Comparison of ENCODE assay signal across 26 cellular contexts in the genomic region with DNA sequence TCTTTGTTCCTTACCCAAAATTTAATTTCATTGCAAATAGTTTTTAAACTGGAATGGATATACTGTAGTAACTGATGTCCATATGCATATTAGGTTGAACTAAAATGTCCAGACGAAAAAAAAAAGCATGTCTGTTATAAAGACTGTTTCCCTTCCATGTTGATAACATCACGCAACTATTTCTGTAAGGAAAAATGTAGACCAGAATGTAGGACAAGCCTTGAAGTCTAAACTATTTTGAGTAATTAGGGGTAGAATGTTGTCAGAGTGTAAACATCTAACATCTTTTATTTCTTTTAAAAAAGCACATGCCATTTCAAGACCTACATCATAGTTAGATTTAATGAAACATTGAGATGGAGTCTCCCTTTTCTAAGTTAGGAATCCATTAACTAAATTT.
"Had no signal": no experiment of that assay in that cellular context is flagged by ENCODE, and none has a peak within 500 bp of the region (broad histone marks: within the 10 kb centered on the region; RNA-seq: fewer than 3 reads in every experiment).

No MANE protein-coding gene starts in this region.

- ATAC-seq: lower lobe of right lung; naive thymus-derived CD8-positive, alpha-beta T cell; pancreas; right cardiac atrium; sciatic nerve; stimulated activated memory B cell treated with anti-CD40 and anti-IgM and Interleukin-4, amounts not matched to agents 10 μg/mL and 1 μg/mL and 100 μg/mL, for 72 hours; stimulated activated naive CD8-positive, alpha-beta T cell treated with anti-CD3 and anti-CD28 coated beads, Interleukin-15, amount 100 ng/mL, for 72 hours had no signal

- H3K9me3 Mint-ChIP-seq: naive thymus-derived CD8-positive, alpha-beta T cell; nephron; neural crest cell; stimulated activated memory B cell treated with anti-CD40 and anti-IgM and Interleukin-4, amounts not matched to agents 10 μg/mL and 1 μg/mL and 100 μg/mL, for 72 hours; stimulated activated naive CD8-positive, alpha-beta T cell treated with anti-CD3 and anti-CD28 coated beads, Interleukin-15, amount 100 ng/mL, for 72 hours; type B pancreatic cell had no signal

- H3K4me1 ChIP-seq: lower lobe of right lung, pancreas, prostate gland, uterus had no signal

- H3K4me1 Mint-ChIP-seq: naive thymus-derived CD8-positive, alpha-beta T cell; nephron; neural crest cell; stimulated activated memory B cell treated with anti-CD40 and anti-IgM and Interleukin-4, amounts not matched to agents 10 μg/mL and 1 μg/mL and 100 μg/mL, for 72 hours; stimulated activated naive CD8-positive, alpha-beta T cell treated with anti-CD3 and anti-CD28 coated beads, Interleukin-15, amount 100 ng/mL, for 72 hours had no signal

- H3K27ac ChIP-seq: lower lobe of right lung, pancreas, prostate gland, skin epidermis, tibial nerve had no signal

- H3K4me3 ChIP-seq: pancreas, prostate gland, skin epidermis, tibial nerve, uterus had no signal

- H3K36me3 Mint-ChIP-seq: naive thymus-derived CD8-positive, alpha-beta T cell; stimulated activated memory B cell treated with anti-CD40 and anti-IgM and Interleukin-4, amounts not matched to agents 10 μg/mL and 1 μg/mL and 100 μg/mL, for 72 hours; type B pancreatic cell had no signal

- H3K4me3 Mint-ChIP-seq: naive thymus-derived CD8-positive, alpha-beta T cell; nephron; neural crest cell; stimulated activated memory B cell treated with anti-CD40 and anti-IgM and Interleukin-4, amounts not matched to agents 10 μg/mL and 1 μg/mL and 100 μg/mL, for 72 hours; stimulated activated naive CD8-positive, alpha-beta T cell treated with anti-CD3 and anti-CD28 coated beads, Interleukin-15, amount 100 ng/mL, for 72 hours; type B pancreatic cell had no signal

- H3K27ac Mint-ChIP-seq: naive thymus-derived CD8-positive, alpha-beta T cell; nephron; stimulated activated memory B cell treated with anti-CD40 and anti-IgM and Interleukin-4, amounts not matched to agents 10 μg/mL and 1 μg/mL and 100 μg/mL, for 72 hours; stimulated activated naive CD8-positive, alpha-beta T cell treated with anti-CD3 and anti-CD28 coated beads, Interleukin-15, amount 100 ng/mL, for 72 hours; type B pancreatic cell had no signal

- DNase-seq: islet precursor cell; lower lobe of right lung; mammary epithelial cell; mesenchymal stem cell; naive thymus-derived CD8-positive, alpha-beta T cell; nucleus accumbens; pancreas; posterior cingulate gyrus; retina; right cardiac atrium; stimulated activated CD4-positive, alpha-beta T cell treated with anti-CD3 and anti-CD28 coated beads, Interleukin-1b, Interleukin-23, amount 100 ng/mL, for 48 hours; stimulated activated CD4-positive, alpha-beta T cell treated with anti-CD3 and anti-CD28 coated beads, Interleukin-2, amount 100 ng/mL, for 48 hours; stimulated activated CD4-positive, alpha-beta T cell treated with anti-CD3 and anti-CD28 coated beads, Interleukin-4, amount 100 ng/mL, for 4 hours; stimulated activated CD8-positive, alpha-beta memory T cell treated with anti-CD3 and anti-CD28 coated beads, Interleukin-4, amount 100 ng/mL, for 48 hours; stimulated activated naive CD4-positive, alpha-beta T cell treated with Interleukin-2 at 50 U/mL for 16 hours; stimulated activated naive CD8-positive, alpha-beta T cell treated with anti-CD3 and anti-CD28 coated beads, Interleukin-15, amount 100 ng/mL, for 72 hours; substantia nigra; uterus had no signal

- H3K27me3 Mint-ChIP-seq: naive thymus-derived CD8-positive, alpha-beta T cell; stimulated activated memory B cell treated with anti-CD40 and anti-IgM and Interleukin-4, amounts not matched to agents 10 μg/mL and 1 μg/mL and 100 μg/mL, for 72 hours; stimulated activated naive CD8-positive, alpha-beta T cell treated with anti-CD3 and anti-CD28 coated beads, Interleukin-15, amount 100 ng/mL, for 72 hours; type B pancreatic cell had no signal

- H3K36me3 ChIP-seq: lower lobe of right lung, pancreas, prostate gland, tibial nerve, uterus had no signal

- H3K9me3 ChIP-seq: lower lobe of right lung, pancreas, prostate gland, tibial nerve, uterus had no signal

- H3K27me3 ChIP-seq: pancreas, tibial nerve, uterus had no signal
